In genomic region chr2:120398961-120399888, GRCh38 we compare ENCODE assay signal across 15 cellular contexts. TPM values are rescaled to one million over a fixed set of nuclear protein-coding genes. Genes with fewer than 3 reads are reported as not detected.
DNase-seq lines count a peak whose midpoint lies in the region; TF ChIP-seq lines count a peak whose summit lies in the region.
"Had no signal": no experiment of that assay in that cellular context is flagged by ENCODE, and none has a peak within 500 bp of the region (broad histone marks: within the 10 kb centered on the region; RNA-seq: fewer than 3 reads in every experiment).

No MANE protein-coding gene starts in this region.

- TF ChIP-seq EP300 in suprapubic skin (IDR thresholded peaks at IDR 0.05), result no peak

- H3K4me3 ChIP-seq in suprapubic skin, result no peak overlapping the region
- H3K4me3 ChIP-seq: GM23248 had no signal

- TF ChIP-seq POLR2A in suprapubic skin (IDR thresholded peaks at IDR 0.05), result no peak

- peaks cover 4% of the 10 kb centered on the region for H3K4me1 ChIP-seq in suprapubic skin

- no peak overlapping the region for H3K27ac ChIP-seq in suprapubic skin
- H3K27ac ChIP-seq: GM23248 had no signal

- no peak for TF ChIP-seq CTCF in suprapubic skin (IDR thresholded peaks at IDR 0.05)

- no peaks in the 10 kb centered on the region for H3K9me3 ChIP-seq in suprapubic skin

- no peaks in the 10 kb centered on the region for H3K36me3 ChIP-seq in suprapubic skin

- DNase-seq in SIG-M5 treated with dmso at 0.1 percent for 504 hours (lab: John Stamatoyannopoulos, UW; ENCODE audit: unreplicated experiment) (peak; percentile 55), SIG-M5 (lab: John Stamatoyannopoulos, UW) (no peak), RPMI7951 (ENCODE audit: low read depth) (peak; percentile 71), islet precursor cell (peak; percentile 57), suprapubic skin (ENCODE audit: low spot score in 2 of 2) (peak; percentile 66 to 78), Ammon's horn (ENCODE audit: low spot score) (no peak), middle frontal gyrus (ENCODE audit: extremely low spot score, low spot score) (no peak)
- DNase-seq in activated CD4-positive, alpha-beta T cell treated with anti-CD3 and anti-CD28 coated beads, Interleukin-2, amount 50 U/mL, for 4 hours, result no peak
- DNase-seq: 8988T; activated CD8-positive, alpha-beta T cell treated with anti-CD3 and anti-CD28 coated beads, Interleukin-2, amount 10 ng/mL, durations not matched to agents 7 days and 5 days; cortex of kidney; DMS 273 treated with DMSO at 0.1 percent for 48 hours; GM23248; natural killer cell; NCI-H1694 had no signal

- peaks cover 9% of the 10 kb centered on the region for H3K27me3 ChIP-seq in suprapubic skin

- WGBS in suprapubic skin, result 72% methylated on average over 14 of the region's 24 CpGs

RNA-seq across cellular contexts. Expression of gene INHBB, which starts 53.3 kb away (rescaled TPM):
- 0.24 TPM in 1 of 2 replicates, not detected in the other for total RNA-seq in RPMI7951 (2014; rRNA removed; shearing (Covaris generic))
- 10 to 100 TPM; 12.1 to 26.1 (median 18.2) TPM for total RNA-seq in suprapubic skin
- total RNA-seq: activated CD8-positive, alpha-beta T cell treated with anti-CD3 and anti-CD28 coated beads, Interleukin-2, amount 10 ng/mL, durations not matched to agents 7 days and 5 days had no signal

Comparison
In these comparisons a context has a peak if more than half of its experiments do, and no peak if none do; other contexts are left out.
1. DNase-seq: peak in SIG-M5 treated with dmso at 0.1 percent for 504 hours (single experiment), RPMI7951 (single experiment), islet precursor cell (single experiment) and suprapubic skin (2 of 2); none in SIG-M5 (single experiment), Ammon's horn (single experiment), middle frontal gyrus (single experiment) and activated CD4-positive, alpha-beta T cell treated with anti-CD3 and anti-CD28 coated beads, Interleukin-2, amount 50 U/mL, for 4 hours (0 of 2).
2. RNA of gene INHBB, which starts 53.3 kb away (total RNA-seq): 12.1 to 26.1 TPM in suprapubic skin; 0.24 TPM in RPMI7951; every median in the first group is over 10 times any median in the second.